In genomic region chr13:40063743-40064142, GRCh38 we compare ENCODE assay signal across 17 cellular contexts.
DNase-seq lines count a peak whose midpoint lies in the region; ATAC-seq and TF ChIP-seq lines count a peak whose summit lies in the region.
"Had no signal": no experiment of that assay in that cellular context is flagged by ENCODE, and none has a peak within 500 bp of the region (broad histone marks: within the 10 kb centered on the region; RNA-seq: fewer than 3 reads in every experiment).

No MANE protein-coding gene starts in this region.

- H3K27ac Mint-ChIP-seq in neural crest cell (ENCODE audit: unreplicated experiment), result peak overlapping the region; percentile 46
- H3K27ac Mint-ChIP-seq: activated CD4-positive, alpha-beta memory T cell treated with anti-CD3 and anti-CD28 coated beads for 36 hours had no signal

- intact Hi-C loops in colonic mucosa (cut with DNase I), result no loop called here

- no peak overlapping the region for H3K9ac ChIP-seq in colonic mucosa (ENCODE audit: low read depth in 2 of 2, low read length in 2 of 2)

- H3K36me3 ChIP-seq in brain microvascular endothelial cell (replicated peaks), result no peaks in the 10 kb centered on the region
- no peaks in the 10 kb centered on the region for H3K36me3 ChIP-seq in colonic mucosa

- DNase-seq in Ammon's horn (ENCODE audit: low spot score) (peak; percentile 10), NCI-H446 (lab: John Stamatoyannopoulos, UW) (peak; percentile 50 to 88), brain microvascular endothelial cell (peak; percentile 23), neural crest cell (ENCODE audit: low read depth, low spot score) (no peak), RPMI8226 (no peak), colonic mucosa (no peak), SHP77 (lab: John Stamatoyannopoulos, UW) (no peak)
- DNase-seq: activated CD4-positive, alpha-beta memory T cell treated with anti-CD3 and anti-CD28 coated beads for 36 hours; activated T-cell treated with anti-CD3 and anti-CD28 coated beads, Interleukin-2, amount 50 U/mL, for 72 hours; amniotic stem cell; GDM1; H9; Karpas-422; substantia nigra had no signal

- no peaks in the 10 kb centered on the region for H3K27me3 ChIP-seq in brain microvascular endothelial cell (replicated peaks)
- no peaks in the 10 kb centered on the region for H3K27me3 ChIP-seq in colonic mucosa

- H3K4me1 ChIP-seq in colonic mucosa, result no peaks in the 10 kb centered on the region

- TF ChIP-seq CTCF in brain microvascular endothelial cell (IDR thresholded peaks at IDR 0.05; ENCODE audit: low read depth, low read length, missing control alignments) (no peak), neural crest cell (conservative IDR thresholded peaks at IDR 0.05) (no peak), colonic mucosa (IDR thresholded peaks at IDR 0.05) (no peak)

- H3K36me3 Mint-ChIP-seq in neural crest cell (ENCODE audit: low read depth), result no peaks in the 10 kb centered on the region
- H3K36me3 Mint-ChIP-seq: activated CD4-positive, alpha-beta memory T cell treated with anti-CD3 and anti-CD28 coated beads for 36 hours had no signal

- H3K9me3 Mint-ChIP-seq in neural crest cell, result no peaks in the 10 kb centered on the region
- H3K9me3 Mint-ChIP-seq: activated CD4-positive, alpha-beta memory T cell treated with anti-CD3 and anti-CD28 coated beads for 36 hours; activated T-cell treated with anti-CD3 and anti-CD28 coated beads, Interleukin-2, amount 50 U/mL, for 72 hours; H9; nephron had no signal

- H3K9me3 ChIP-seq in colonic mucosa, result no peaks in the 10 kb centered on the region

- no peak for ATAC-seq in GM21526 (IDR thresholded peaks at IDR 0.05; ENCODE audit: low FRiP score, unreplicated experiment)
- ATAC-seq: activated T-cell treated with anti-CD3 and anti-CD28 coated beads, Interleukin-2, amount 50 U/mL, for 72 hours had no signal

- no peaks in the 10 kb centered on the region for H3K27me3 Mint-ChIP-seq in neural crest cell (ENCODE audit: low read depth)
- H3K27me3 Mint-ChIP-seq: activated CD4-positive, alpha-beta memory T cell treated with anti-CD3 and anti-CD28 coated beads for 36 hours had no signal

- peaks cover 17% of the 10 kb centered on the region for H3K4me1 Mint-ChIP-seq in neural crest cell

- no peak overlapping the region for H3K27ac ChIP-seq in brain microvascular endothelial cell
- no peak overlapping the region for H3K27ac ChIP-seq in colonic mucosa

- no peak overlapping the region for H3K4me3 Mint-ChIP-seq in neural crest cell
- H3K4me3 Mint-ChIP-seq: activated CD4-positive, alpha-beta memory T cell treated with anti-CD3 and anti-CD28 coated beads for 36 hours; H9; nephron had no signal

- in situ Hi-C loops in brain microvascular endothelial cell (cut with HindIII; ENCODE audit: low pct_ligation_motif_present, low sequenced_read_pairs), result no loop called here

- no peak overlapping the region for H3K4me3 ChIP-seq in brain microvascular endothelial cell (ENCODE audit: low read depth, low read length)
- H3K4me3 ChIP-seq in colonic mucosa, result no peak overlapping the region
- H3K4me3 ChIP-seq: lung had no signal

Comparison
In these comparisons a context has a peak if more than half of its experiments do, and no peak if none do; other contexts are left out.
1. DNase-seq: peak in Ammon's horn (single experiment), NCI-H446 (2 of 2) and brain microvascular endothelial cell (single experiment); none in neural crest cell (single experiment), RPMI8226 (single experiment), colonic mucosa (single experiment) and SHP77 (0 of 2).